ENCODE assay signal across 8 cellular contexts in the genomic region with DNA sequence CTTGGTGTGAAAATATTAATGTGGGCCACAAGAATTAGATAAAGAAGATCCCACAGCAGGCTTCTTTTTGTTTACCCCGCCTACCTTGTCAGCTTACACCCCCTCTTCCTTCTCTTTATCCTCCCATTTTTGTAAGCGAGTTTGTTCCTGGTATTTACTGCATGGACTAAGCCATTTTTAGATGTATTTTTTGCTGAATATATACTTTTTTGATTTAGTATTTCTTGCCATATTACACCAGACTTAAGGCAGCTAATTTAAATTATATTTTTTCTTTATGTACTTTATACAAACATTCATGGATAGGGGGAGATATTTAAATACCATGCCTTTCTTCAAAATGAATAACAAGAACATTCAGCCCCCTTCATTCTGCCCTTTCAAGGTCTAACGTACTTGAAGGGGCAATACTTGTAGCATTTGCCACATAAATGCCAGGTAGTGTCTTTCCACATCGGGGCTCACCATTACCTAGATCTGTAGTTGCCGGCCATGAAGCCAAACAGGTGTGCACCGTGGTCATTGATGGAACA.
DNase-seq lines count a peak whose midpoint lies in the region; TF ChIP-seq lines count a peak whose summit lies in the region.

No MANE protein-coding gene starts in this region.

- peaks cover 0 to 3% of the 10 kb centered on the region in 2 donors for H3K36me3 Mint-ChIP-seq in CD14-positive monocyte
- H3K36me3 Mint-ChIP-seq in dendritic cell treated with granulocyte-macrophage colony-stimulating factor and Interleukin-4, amounts not matched to agents 40 ng/mL and 50 ng/mL, for 4 days (ENCODE audit: low read depth), result no peaks in the 10 kb centered on the region
- no peaks in the 10 kb centered on the region for H3K36me3 Mint-ChIP-seq in nephron (ENCODE audit: low read depth)

- DNase-seq in CD14-positive monocyte (ENCODE audit: low spot score) (no peak), LNCaP clone FGC (ENCODE audit: low read depth) (no peak), GM19240 (ENCODE audit: insufficient read length, low spot score) (no peak), NCI-H748 (lab: John Stamatoyannopoulos, UW; ENCODE audit: unreplicated experiment) (no peak), NCI-H146 (lab: John Stamatoyannopoulos, UW) (no peak), NCI-H774 (lab: John Stamatoyannopoulos, UW) (no peak)

- intact Hi-C loops in CD14-positive monocyte (cut with micrococcal nuclease), result loop anchor here in 1 of 2 donors (10.0 kb wide), 1 partner anchor 211 kb away; no protein-coding TSS in a partner anchor
- intact Hi-C loops in dendritic cell treated with granulocyte-macrophage colony-stimulating factor and Interleukin-4, amounts not matched to agents 40 ng/mL and 50 ng/mL, for 4 days (cut with micrococcal nuclease), result no loop called here

- H3K4me1 Mint-ChIP-seq in CD14-positive monocyte, result peaks cover 20% of the 10 kb centered on the region
- H3K4me1 Mint-ChIP-seq in dendritic cell treated with granulocyte-macrophage colony-stimulating factor and Interleukin-4, amounts not matched to agents 40 ng/mL and 50 ng/mL, for 4 days (ENCODE audit: low read depth), result peaks cover 10% of the 10 kb centered on the region
- H3K4me1 Mint-ChIP-seq in nephron, result peaks cover 24% of the 10 kb centered on the region

- peaks cover 0 to 10% (median 5%) of the 10 kb centered on the region in 3 donors for H3K27me3 Mint-ChIP-seq in CD14-positive monocyte (ENCODE audit: low read depth in 3 of 3)
- peaks cover 18% of the 10 kb centered on the region for H3K27me3 Mint-ChIP-seq in dendritic cell treated with granulocyte-macrophage colony-stimulating factor and Interleukin-4, amounts not matched to agents 40 ng/mL and 50 ng/mL, for 4 days
- peaks cover 4% of the 10 kb centered on the region for H3K27me3 Mint-ChIP-seq in nephron (ENCODE audit: low read depth)

- peak overlapping the region; percentile 74 to 85 for H3K4me3 Mint-ChIP-seq in CD14-positive monocyte
- H3K4me3 Mint-ChIP-seq in dendritic cell treated with granulocyte-macrophage colony-stimulating factor and Interleukin-4, amounts not matched to agents 40 ng/mL and 50 ng/mL, for 4 days, result peak overlapping the region; percentile 74
- H3K4me3 Mint-ChIP-seq in nephron, result peak overlapping the region; percentile 77 to 85 (median 82)

- H3K9me3 Mint-ChIP-seq in CD14-positive monocyte (no peaks in the 10 kb centered on the region), nephron (no peaks in the 10 kb centered on the region)
- H3K9me3 Mint-ChIP-seq in dendritic cell treated with granulocyte-macrophage colony-stimulating factor and Interleukin-4, amounts not matched to agents 40 ng/mL and 50 ng/mL, for 4 days, result no peaks in the 10 kb centered on the region

- TF ChIP-seq CTCF in CD14-positive monocyte (IDR thresholded peaks at IDR 0.05), result no peak
- TF ChIP-seq CTCF in LNCaP clone FGC (IDR thresholded peaks at IDR 0.05; ENCODE audit: control insufficient read depth, extremely low read depth, insufficient read depth), result no peak
- TF ChIP-seq CTCF in nephron (IDR thresholded peaks at IDR 0.05; ENCODE audit: unreplicated experiment in 3 of 3), result no peak

- H3K27ac Mint-ChIP-seq in CD14-positive monocyte, result peak overlapping the region in 2 of 7 donors; percentile 36 to 41
- H3K27ac Mint-ChIP-seq in dendritic cell treated with granulocyte-macrophage colony-stimulating factor and Interleukin-4, amounts not matched to agents 40 ng/mL and 50 ng/mL, for 4 days, result no peak overlapping the region
- H3K27ac Mint-ChIP-seq in nephron, result peak overlapping the region; percentile 95 to 98 (median 95)

- peak overlapping the region; percentile 65 for H3K4me3 ChIP-seq in LNCaP clone FGC (ENCODE audit: low read depth, low read length)
